ENCODE assay signal across 5 cellular contexts in genomic region chr16:19299565-19299964, GRCh38. TPM values are rescaled to one million over a fixed set of nuclear protein-coding genes. Genes with fewer than 3 reads are reported as not detected.
"Had no signal": no experiment of that assay in that cellular context is flagged by ENCODE, and none has a peak within 500 bp of the region (broad histone marks: within the 10 kb centered on the region; RNA-seq: fewer than 3 reads in every experiment).

No MANE protein-coding gene starts in this region.

- ATAC-seq: GM23338 had no signal

- H3K4me3 ChIP-seq: GM23338 had no signal

- DNase-seq: H9, HCEC 1CT, IMR-90 had no signal

- H3K4me3 Mint-ChIP-seq: GM23338, H9 had no signal

- H3K9me3 Mint-ChIP-seq: GM23338, H9 had no signal

- H3K27ac Mint-ChIP-seq: GM23338, H9 had no signal

RNA-seq across cellular contexts. Expression of gene CLEC19A, which starts 14.0 kb away (rescaled TPM):
- total RNA-seq: GM23338, H9, HT-29, IMR-90 had no signal
- polyA plus RNA-seq: GM23338, IMR-90 had no signal
